In the genomic region with DNA sequence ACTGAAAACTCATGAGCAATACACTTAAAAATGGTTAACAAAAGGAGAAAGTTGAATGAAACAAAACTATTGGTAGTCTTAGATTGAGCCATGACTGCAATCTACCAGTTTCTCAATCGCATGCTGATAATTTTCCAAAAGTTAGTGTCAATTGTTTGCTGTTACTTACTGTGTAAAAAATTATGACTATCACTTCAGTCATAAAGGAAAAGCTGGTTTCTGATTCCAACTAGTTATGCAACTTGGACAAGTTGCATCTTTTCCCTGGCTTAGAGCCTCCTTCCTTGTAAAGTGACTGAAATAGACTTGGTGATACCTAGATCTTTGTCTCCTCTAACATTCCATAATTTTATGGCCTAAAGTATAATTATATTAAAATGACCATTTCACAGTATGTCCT, we compare ENCODE assay signal across 18 cellular contexts.
"Had no signal": no experiment of that assay in that cellular context is flagged by ENCODE, and none has a peak within 500 bp of the region (broad histone marks: within the 10 kb centered on the region; RNA-seq: fewer than 3 reads in every experiment).

No MANE protein-coding gene starts in this region.

- ATAC-seq: activated CD8-positive, alpha-beta T cell treated with anti-CD3 and anti-CD28 coated beads, Interleukin-2, amount 10 ng/mL, durations not matched to agents 7 days and 5 days; T-cell had no signal

- H3K4me3 ChIP-seq: coronary artery, left ventricle myocardium inferior, tibial nerve had no signal

- H3K36me3 ChIP-seq: left ventricle myocardium inferior, tibial nerve had no signal

- H3K4me1 ChIP-seq: left ventricle myocardium inferior, tibial nerve had no signal

- H3K27me3 ChIP-seq: tibial nerve had no signal

- H3K9me3 ChIP-seq: left ventricle myocardium inferior, tibial nerve had no signal

- H3K27ac ChIP-seq: coronary artery, left ventricle myocardium inferior, tibial nerve had no signal

- DNase-seq: activated CD4-positive, alpha-beta T cell treated with anti-CD3 and anti-CD28 coated beads, Interleukin-2, amount 10 ng/mL, durations not matched to agents 24 days and 14 days; activated CD8-positive, alpha-beta T cell treated with anti-CD3 and anti-CD28 coated beads, Interleukin-2, amount 10 ng/mL, durations not matched to agents 7 days and 5 days; activated naive CD4-positive, alpha-beta T cell treated with anti-CD3 and anti-CD28 coated beads for 36 hours; activated T-cell treated with anti-CD3 and anti-CD28 coated beads, Interleukin-2, amount 50 U/mL, for 24 hours; hypothalamus; kidney; left ventricle myocardium inferior; occipital lobe; posterior cingulate gyrus; retina; stimulated activated CD4-positive, alpha-beta T cell treated with anti-CD3 and anti-CD28 coated beads, Interleukin-12 subunit alpha, Interleukin-12 subunit beta, amount 100 ng/mL, for 4 hours; stimulated activated CD4-positive, alpha-beta T cell treated with anti-CD3 and anti-CD28 coated beads, Interleukin-1b, Interleukin-23, amount 100 ng/mL, for 48 hours; stimulated activated CD8-positive, alpha-beta memory T cell treated with anti-CD3 and anti-CD28 coated beads, Interleukin-4, amount 100 ng/mL, for 48 hours; stimulated activated naive CD4-positive, alpha-beta T cell; substantia nigra; T-cell had no signal
